ENCODE assay signal across 8 cellular contexts in the genomic region with DNA sequence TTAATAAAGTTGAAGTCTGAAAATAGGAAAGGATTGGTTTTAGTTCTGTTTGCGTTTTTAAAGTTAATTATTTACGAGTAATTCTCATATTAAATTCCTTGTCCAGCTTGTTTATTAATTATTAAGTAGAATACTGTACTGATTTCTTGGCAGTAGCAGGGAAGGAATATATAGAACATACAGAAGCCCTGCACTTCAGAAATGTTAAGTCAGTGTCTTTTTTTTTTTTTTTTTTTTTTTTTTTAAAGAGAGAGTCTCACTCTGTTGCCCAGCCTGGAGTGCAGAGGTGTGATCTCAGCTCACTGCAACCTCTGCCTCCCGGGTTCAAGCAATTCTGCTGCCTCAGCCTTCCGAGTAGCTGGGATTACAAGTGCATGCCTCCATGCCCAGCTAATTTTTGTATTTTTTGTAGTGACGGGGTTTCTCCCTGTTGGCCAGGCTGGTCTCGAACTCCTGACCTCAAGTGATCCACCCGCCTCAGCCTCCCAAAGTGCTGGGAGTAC. TPM values are rescaled to one million over a fixed set of nuclear protein-coding genes. Genes with fewer than 3 reads are reported as not detected.
A peak's percentile ranks its signal among the peaks of the same experiment; 100 is the strongest.
DNase-seq lines count a peak whose midpoint lies in the region; ATAC-seq, FAIRE-seq and TF ChIP-seq lines count a peak whose summit lies in the region.
"Not testable (repeated sequence)": the region's sequence is repeated elsewhere in the genome, so short reads cannot be mapped to it uniquely, and the experiment has no call there.

No MANE protein-coding gene starts in this region.

- not testable (repeated sequence) for FAIRE-seq in GM12878 (lab: Jason Lieb, UNC)

- not testable (repeated sequence) for H2AFZ ChIP-seq in DND-41 (ENCODE audit: low read depth, low read length); GM12878 (ENCODE audit: control insufficient read depth, low read depth, low read length); hepatocyte

- POLR2A ChIA-PET in RWPE1 (lab: Yijun Ruan, JAX; ENCODE audit: low non-redundant PET) (interaction anchor here (0.6 kb wide), 1 partner anchor 18 kb away, joined by 10 read pairs; no protein-coding TSS in a partner anchor), GM12878 (lab: Charles Lee) (interaction anchor here (0.6 to 1.1 kb wide), 3 partner anchors 55 to 113 kb away, joined by 3 to 4 read pairs (median 4); a partner anchor contains a TSS)
- POLR2A ChIA-PET in activated CD4-positive, alpha-beta memory T cell treated with anti-CD3 and anti-CD28 coated beads for 36 hours (lab: Charles Lee) = interaction anchor here (0.9 to 1.4 kb wide), 3 partner anchors 24 to 55 kb away, joined by 3 to 7 read pairs (median 7); a partner anchor contains a TSS

- H3K9me2 ChIP-seq in hepatocyte (replicated peaks; ENCODE audit: insufficient read depth) = not testable (repeated sequence)

- not testable (repeated sequence) for TF ChIP-seq EP300 in GM12878 (IDR thresholded peaks at IDR 0.05; ENCODE audit: borderline replicate concordance in 1 of 2, control insufficient read depth in 1 of 2, low read depth in 2 of 2, low read length in 2 of 2)

- not testable (repeated sequence) for TF ChIP-seq CTCF in 22Rv1 (IDR thresholded peaks at IDR 0.05); DND-41 (IDR thresholded peaks at IDR 0.05; ENCODE audit: borderline replicate concordance, extremely low read depth, low read length, poor library complexity, severe bottlenecking); RWPE1 (conservative IDR thresholded peaks at IDR 0.05; ENCODE audit: low read depth); GM12878 (IDR thresholded peaks at IDR 0.05 in 2 of 3, conservative IDR thresholded peaks at IDR 0.05 in 1 of 3; ENCODE audit: control insufficient read depth in 2 of 3, extremely low read depth in 1 of 3, insufficient read depth in 1 of 3, low read depth in 3 of 3, low read length in 3 of 3); hepatocyte (IDR thresholded peaks at IDR 0.05; ENCODE audit: poor library complexity)

- not testable (repeated sequence) for H3K9ac ChIP-seq in DND-41 (ENCODE audit: low read depth, low read length); GM12878 (ENCODE audit: control insufficient read depth, insufficient read depth, low read length)

- peaks cover 48% of the 10 kb centered on the region for H3K4me1 ChIP-seq in DND-41 (ENCODE audit: insufficient read depth, low read length)
- peaks cover 10% of the 10 kb centered on the region for H3K4me1 ChIP-seq in GM12878 (ENCODE audit: control insufficient read depth, insufficient read depth, low read length)
- H3K4me1 ChIP-seq in hepatocyte (ENCODE audit: insufficient read depth) = peaks cover 17% of the 10 kb centered on the region

- CTCF ChIA-PET in RWPE1 (lab: Yijun Ruan, JAX) (interaction anchor here (0.6 to 1.2 kb wide), 2 partner anchors 15 to 52 kb away, joined by 4 to 6 read pairs; no protein-coding TSS in a partner anchor), GM12878 (lab: Yijun Ruan, JAX) (interaction anchor here (0.9 to 1.5 kb wide), 7 partner anchors 9 to 111 kb away, joined by 3 to 6 read pairs (median 3); a partner anchor contains a TSS)
- CTCF ChIA-PET in activated CD4-positive, alpha-beta memory T cell treated with anti-CD3 and anti-CD28 coated beads for 36 hours (lab: Charles Lee) = interaction anchor here (0.8 to 1.4 kb wide), 2 partner anchors 55 to 65 kb away, joined by 3 to 5 read pairs; a partner anchor contains a TSS

- H3K4me2 ChIP-seq in DND-41 (ENCODE audit: insufficient read depth, low read length) (peak overlapping the region; percentile 34; the same call in 1 of the 2 replicates), GM12878 (ENCODE audit: control insufficient read depth, insufficient read depth) (peak overlapping the region; percentile 33; the same call in 1 of the 2 replicates), hepatocyte (peak overlapping the region; percentile 43)

- not testable (repeated sequence) for H3K4me3 ChIP-seq in DND-41 (ENCODE audit: low read depth in 1 of 2, low read length in 2 of 2); GM12878; hepatocyte

- intact Hi-C loops in activated CD4-positive, alpha-beta memory T cell treated with anti-CD3 and anti-CD28 coated beads for 36 hours (cut with micrococcal nuclease); GM12878 (cut with micrococcal nuclease; ENCODE audit: unreplicated experiment): not testable (repeated sequence)

- not testable (repeated sequence) for H3K9me3 ChIP-seq in DND-41 (ENCODE audit: insufficient read depth, low read length, severe bottlenecking); GM12878 (replicated peaks; ENCODE audit: control insufficient read depth, insufficient read depth, low read length); hepatocyte (ENCODE audit: low read depth)

- DNase-seq in DND-41; RWPE1 (ENCODE audit: low spot score); activated CD4-positive, alpha-beta memory T cell treated with anti-CD3 and anti-CD28 coated beads for 36 hours; GM12878 (ENCODE audit: low read depth, low spot score); hepatocyte (ENCODE audit: low spot score); natural killer cell treated with Interleukin-12 subunit alpha and Interleukin-12 subunit beta and Interleukin-15 and Interleukin-18, amount 100 ng/mL, for 72 hours (ENCODE audit: low spot score): not testable (repeated sequence)
- DNase-seq in renal cortical epithelial cell (ENCODE audit: low read depth) = peak; percentile 18

- RAD21 ChIA-PET in GM12878 (lab: Charles Lee; ENCODE audit: unreplicated experiment) = not testable (repeated sequence)

- H3K9me3 Mint-ChIP-seq in activated CD4-positive, alpha-beta memory T cell treated with anti-CD3 and anti-CD28 coated beads for 36 hours; natural killer cell treated with Interleukin-12 subunit alpha and Interleukin-12 subunit beta and Interleukin-15 and Interleukin-18, amount 100 ng/mL, for 72 hours: not testable (repeated sequence)

- peak overlapping the region; percentile 13 for H3K27ac Mint-ChIP-seq in activated CD4-positive, alpha-beta memory T cell treated with anti-CD3 and anti-CD28 coated beads for 36 hours
- peak overlapping the region; percentile 17 to 27 for H3K27ac Mint-ChIP-seq in natural killer cell treated with Interleukin-12 subunit alpha and Interleukin-12 subunit beta and Interleukin-15 and Interleukin-18, amount 100 ng/mL, for 72 hours

- 98% methylated on average over 6 of the region's 7 CpGs for WGBS in GM12878 (ENCODE audit: insufficient coverage, insufficient replicate concordance, low lambda C conversion rate, missing lambda C conversion rate)
- WGBS in hepatocyte (ENCODE audit: low lambda C conversion rate, missing lambda C conversion rate) = 92% methylated on average over 7 of the region's 7 CpGs

- H3K27me3 ChIP-seq in DND-41 (ENCODE audit: insufficient read depth, low read length, poor library complexity); GM12878 (replicated peaks in 1 of 2; ENCODE audit: control insufficient read depth in 2 of 2, insufficient read depth in 2 of 2, low read length in 1 of 2); hepatocyte: not testable (repeated sequence)

- not testable (repeated sequence) for H3K4me3 Mint-ChIP-seq in activated CD4-positive, alpha-beta memory T cell treated with anti-CD3 and anti-CD28 coated beads for 36 hours; natural killer cell treated with Interleukin-12 subunit alpha and Interleukin-12 subunit beta and Interleukin-15 and Interleukin-18, amount 100 ng/mL, for 72 hours

- H3K27ac ChIP-seq in 22Rv1 (peak overlapping the region; percentile 30; the same call in 1 of the 2 replicates), RWPE1 (peak overlapping the region; percentile 75)
- H3K27ac ChIP-seq in DND-41 (ENCODE audit: low read length); GM12878 (ENCODE audit: control insufficient read depth, insufficient read depth); hepatocyte: not testable (repeated sequence)

- not testable (repeated sequence) for BruUV-seq in GM12878 (replicated peaks; lab: Mats Ljungman, UMichigan)

- SMC1A ChIA-PET in GM12878 (lab: Charles Lee; ENCODE audit: uncharacterized antibody, unreplicated experiment) = interaction anchor here (0.9 to 1.7 kb wide), 7 partner anchors 8 to 111 kb away, joined by 3 to 4 read pairs (median 3); a partner anchor contains a TSS

- H3K79me2 ChIP-seq in DND-41 (ENCODE audit: insufficient read depth, low read length) (peaks cover 87% of the 10 kb centered on the region), GM12878 (ENCODE audit: control insufficient read depth, insufficient read depth, low read length) (peaks cover 45% of the 10 kb centered on the region), hepatocyte (peaks cover 80% of the 10 kb centered on the region)

- H3K36me3 Mint-ChIP-seq in activated CD4-positive, alpha-beta memory T cell treated with anti-CD3 and anti-CD28 coated beads for 36 hours = peaks cover 18% of the 10 kb centered on the region
- not testable (repeated sequence) for H3K36me3 Mint-ChIP-seq in natural killer cell treated with Interleukin-12 subunit alpha and Interleukin-12 subunit beta and Interleukin-15 and Interleukin-18, amount 100 ng/mL, for 72 hours

- H3K36me3 ChIP-seq in DND-41 (ENCODE audit: insufficient read depth, low read length) = peaks cover 54% of the 10 kb centered on the region
- H3K36me3 ChIP-seq in GM12878 (ENCODE audit: control insufficient read depth in 2 of 2, insufficient read depth in 2 of 2, low read length in 1 of 2); hepatocyte (replicated peaks; ENCODE audit: insufficient read depth, low read depth): not testable (repeated sequence)

- peaks cover 35% of the 10 kb centered on the region for H3K4me1 Mint-ChIP-seq in activated CD4-positive, alpha-beta memory T cell treated with anti-CD3 and anti-CD28 coated beads for 36 hours (ENCODE audit: low read depth)
- H3K4me1 Mint-ChIP-seq in natural killer cell treated with Interleukin-12 subunit alpha and Interleukin-12 subunit beta and Interleukin-15 and Interleukin-18, amount 100 ng/mL, for 72 hours (ENCODE audit: low read depth in 2 of 2) = peaks cover 16 to 22% of the 10 kb centered on the region in 2 donors

- H3K27me3 Mint-ChIP-seq in activated CD4-positive, alpha-beta memory T cell treated with anti-CD3 and anti-CD28 coated beads for 36 hours; natural killer cell treated with Interleukin-12 subunit alpha and Interleukin-12 subunit beta and Interleukin-15 and Interleukin-18, amount 100 ng/mL, for 72 hours: not testable (repeated sequence)

- TF ChIP-seq POLR2A in GM12878 (IDR thresholded peaks at IDR 0.05; ENCODE audit: low read depth, low read length) = not testable (repeated sequence)

- in situ Hi-C loops in GM12878 (cut with MboI) = not testable (repeated sequence)

- ATAC-seq in DND-41 (ENCODE audit: insufficient read depth, low read depth); GM12878; natural killer cell treated with Interleukin-12 subunit alpha and Interleukin-12 subunit beta and Interleukin-15 and Interleukin-18, amount 100 ng/mL, for 72 hours: not testable (repeated sequence)

- not testable (repeated sequence) for H4K20me1 ChIP-seq in DND-41 (ENCODE audit: insufficient read depth, low read length); GM12878 (ENCODE audit: control insufficient read depth, insufficient read depth)
- peaks cover 21% of the 10 kb centered on the region for H4K20me1 ChIP-seq in hepatocyte (ENCODE audit: insufficient read depth, poor library complexity, severe bottlenecking)

- TF ChIP-seq RAD21 in GM12878 (IDR thresholded peaks at IDR 0.05; ENCODE audit: insufficient read depth, low read depth, low read length) = not testable (repeated sequence)

RNA-seq across cellular contexts. Expression of a gene that starts 3.7 kb away (rescaled TPM):
- 10 to 100 TPM; 21.9 to 25.2 TPM for total RNA-seq in activated CD4-positive, alpha-beta memory T cell treated with anti-CD3 and anti-CD28 coated beads for 36 hours
- 56.4 and 64.1 TPM in 2 replicates for total RNA-seq in GM12878 (2013; cell fraction: nucleolus; rRNA removed)
- 12.9 and 14.6 TPM in 2 replicates for total RNA-seq in GM12878 (2014; rRNA removed)
- total RNA-seq in GM12878 (2014; rRNA removed; fragmentation: Illumina TruSeq; extraction: Trizol) = 15.0 and 15.8 TPM in 2 replicates
- total RNA-seq in GM12878 (2021) = 12.8 and 15.6 TPM in 2 replicates
- 29.2 TPM for polyA plus RNA-seq in GM12878 (2011; ENCODE audit: low read depth)
- 26.8 and 37.7 TPM in 2 replicates for polyA plus RNA-seq in GM12878 (2011; rRNA removed)
- 8.4 and 10.4 TPM in 2 replicates for polyA plus RNA-seq in GM12878 (2011; cell fraction: cytosol; rRNA removed)
- 19.6 and 23.2 TPM in 2 replicates for polyA plus RNA-seq in GM12878 (2011; cell fraction: nucleus; rRNA removed)
- 11.3 and 13.8 TPM in 2 replicates for polyA plus RNA-seq in GM12878 (2012)
- 16.5 and 21.6 TPM in 2 replicates for polyA plus RNA-seq in GM12878 (2014; fragmentation: Illumina TruSeq; extraction: Trizol)
- polyA plus RNA-seq in GM12878 (2014; fragmentation: Nextera tagmentation; extraction: Ambion mirVana) = 1 to 10 TPM; 5.4 to 5.6 TPM
- 18.2 and 23.1 TPM in 2 replicates for polyA plus RNA-seq in GM12878 (2014; rRNA removed)
- 10 to 100 TPM; 15.6 to 16.3 TPM for polyA plus RNA-seq in GM12878 (2016; fragmentation: Nextera tagmentation; extraction: Ambion mirVana)
- 21.7 and 25.1 TPM in 2 replicates for polyA minus RNA-seq in GM12878 (2011; rRNA and poly(A)+ RNA removed)
- polyA minus RNA-seq in GM12878 (2011; cell fraction: cytosol; rRNA and poly(A)+ RNA removed) = 5.5 and 6.3 TPM in 2 replicates
- polyA minus RNA-seq in GM12878 (2011; cell fraction: nucleus; rRNA and poly(A)+ RNA removed) = 23.7 and 36.5 TPM in 2 replicates
- total RNA-seq in hepatocyte = 67.0 and 70.4 TPM in 2 replicates
- polyA plus RNA-seq in hepatocyte = 27.3 and 29.2 TPM in 2 replicates
- total RNA-seq in natural killer cell treated with Interleukin-12 subunit alpha and Interleukin-12 subunit beta and Interleukin-15 and Interleukin-18, amount 100 ng/mL, for 72 hours = 10 to 100 TPM; 33.3 to 34.5 TPM
- 58.9 and 124 TPM in 2 replicates for total RNA-seq in renal cortical epithelial cell

RNA-seq across cellular contexts. Expression of a gene that starts 24.7 kb away (rescaled TPM):
- total RNA-seq in activated CD4-positive, alpha-beta memory T cell treated with anti-CD3 and anti-CD28 coated beads for 36 hours = 10 to 100 TPM; 29.6 to 30.9 TPM
- total RNA-seq in GM12878 (2013; cell fraction: nucleolus; rRNA removed) = 51.0 and 53.7 TPM in 2 replicates
- total RNA-seq in GM12878 (2014; rRNA removed) = 27.4 and 31.3 TPM in 2 replicates
- 52.1 and 53.0 TPM in 2 replicates for total RNA-seq in GM12878 (2014; rRNA removed; fragmentation: Illumina TruSeq; extraction: Trizol)
- 39.3 and 40.7 TPM in 2 replicates for total RNA-seq in GM12878 (2021)
- 22.9 TPM for polyA plus RNA-seq in GM12878 (2011; ENCODE audit: low read depth)
- polyA plus RNA-seq in GM12878 (2011; rRNA removed) = 35.5 and 49.9 TPM in 2 replicates
- 37.2 and 64.1 TPM in 2 replicates for polyA plus RNA-seq in GM12878 (2011; cell fraction: cytosol; rRNA removed)
- 20.7 and 27.2 TPM in 2 replicates for polyA plus RNA-seq in GM12878 (2011; cell fraction: nucleus; rRNA removed)
- 28.2 and 36.9 TPM in 2 replicates for polyA plus RNA-seq in GM12878 (2012)
- polyA plus RNA-seq in GM12878 (2014; fragmentation: Illumina TruSeq; extraction: Trizol) = 33.4 and 40.0 TPM in 2 replicates
- 10 to 100 TPM in 1 of 2 experiments, 1 to 10 TPM in 1; 8.1 to 17.9 TPM for polyA plus RNA-seq in GM12878 (2014; fragmentation: Nextera tagmentation; extraction: Ambion mirVana)
- 45.6 and 60.6 TPM in 2 replicates for polyA plus RNA-seq in GM12878 (2014; rRNA removed)
- 10 to 100 TPM; 45.8 to 47.1 TPM for polyA plus RNA-seq in GM12878 (2016; fragmentation: Nextera tagmentation; extraction: Ambion mirVana)
- 39.1 and 48.5 TPM in 2 replicates for polyA minus RNA-seq in GM12878 (2011; rRNA and poly(A)+ RNA removed)
- polyA minus RNA-seq in GM12878 (2011; cell fraction: cytosol; rRNA and poly(A)+ RNA removed) = 11.3 and 12.7 TPM in 2 replicates
- polyA minus RNA-seq in GM12878 (2011; cell fraction: nucleus; rRNA and poly(A)+ RNA removed) = 4.5 and 9.9 TPM in 2 replicates
- total RNA-seq in hepatocyte = 76.0 and 95.4 TPM in 2 replicates
- polyA plus RNA-seq in hepatocyte = 56.7 and 58.0 TPM in 2 replicates
- 10 to 100 TPM; 69.9 TPM for total RNA-seq in natural killer cell treated with Interleukin-12 subunit alpha and Interleukin-12 subunit beta and Interleukin-15 and Interleukin-18, amount 100 ng/mL, for 72 hours
- total RNA-seq in renal cortical epithelial cell = 55.0 and 64.3 TPM in 2 replicates

RNA-seq across cellular contexts. Expression of a gene that starts 55.4 kb away (rescaled TPM):
- 10 to 100 TPM in 1 of 2 experiments, 1 to 10 TPM in 1; 9.8 to 13.2 TPM for total RNA-seq in activated CD4-positive, alpha-beta memory T cell treated with anti-CD3 and anti-CD28 coated beads for 36 hours
- 5.3 and 9.1 TPM in 2 replicates for total RNA-seq in GM12878 (2013; cell fraction: nucleolus; rRNA removed)
- total RNA-seq in GM12878 (2014; rRNA removed) = 6.6 and 7.5 TPM in 2 replicates
- total RNA-seq in GM12878 (2014; rRNA removed; fragmentation: Illumina TruSeq; extraction: Trizol) = 4.8 and 5.7 TPM in 2 replicates
- 6.0 and 7.4 TPM in 2 replicates for total RNA-seq in GM12878 (2021)
- 3.2 TPM for polyA plus RNA-seq in GM12878 (2011; ENCODE audit: low read depth)
- 6.8 and 8.3 TPM in 2 replicates for polyA plus RNA-seq in GM12878 (2011; rRNA removed)
- 4.1 and 4.8 TPM in 2 replicates for polyA plus RNA-seq in GM12878 (2011; cell fraction: cytosol; rRNA removed)
- polyA plus RNA-seq in GM12878 (2011; cell fraction: nucleus; rRNA removed) = 2.6 and 3.7 TPM in 2 replicates
- 4.5 and 4.6 TPM in 2 replicates for polyA plus RNA-seq in GM12878 (2012)
- 5.4 and 7.0 TPM in 2 replicates for polyA plus RNA-seq in GM12878 (2014; fragmentation: Illumina TruSeq; extraction: Trizol)
- polyA plus RNA-seq in GM12878 (2014; fragmentation: Nextera tagmentation; extraction: Ambion mirVana) = 1 to 10 TPM; 6.7 to 7.0 TPM
- polyA plus RNA-seq in GM12878 (2014; rRNA removed) = 4.3 and 6.5 TPM in 2 replicates
- 10 to 100 TPM; 10.8 to 13.6 TPM for polyA plus RNA-seq in GM12878 (2016; fragmentation: Nextera tagmentation; extraction: Ambion mirVana)
- 2.3 and 2.8 TPM in 2 replicates for polyA minus RNA-seq in GM12878 (2011; rRNA and poly(A)+ RNA removed)
- polyA minus RNA-seq in GM12878 (2011; cell fraction: cytosol; rRNA and poly(A)+ RNA removed) = 1.7 and 2.7 TPM in 2 replicates
- 1.6 and 2.7 TPM in 2 replicates for polyA minus RNA-seq in GM12878 (2011; cell fraction: nucleus; rRNA and poly(A)+ RNA removed)
- total RNA-seq in hepatocyte = 5.2 and 7.6 TPM in 2 replicates
- 14.0 and 15.3 TPM in 2 replicates for polyA plus RNA-seq in hepatocyte
- 10 to 100 TPM; 10.5 to 15.7 TPM for total RNA-seq in natural killer cell treated with Interleukin-12 subunit alpha and Interleukin-12 subunit beta and Interleukin-15 and Interleukin-18, amount 100 ng/mL, for 72 hours
- 8.2 and 9.0 TPM in 2 replicates for total RNA-seq in renal cortical epithelial cell
